8 cellular contexts compared by ENCODE assay signal in the genomic region with DNA sequence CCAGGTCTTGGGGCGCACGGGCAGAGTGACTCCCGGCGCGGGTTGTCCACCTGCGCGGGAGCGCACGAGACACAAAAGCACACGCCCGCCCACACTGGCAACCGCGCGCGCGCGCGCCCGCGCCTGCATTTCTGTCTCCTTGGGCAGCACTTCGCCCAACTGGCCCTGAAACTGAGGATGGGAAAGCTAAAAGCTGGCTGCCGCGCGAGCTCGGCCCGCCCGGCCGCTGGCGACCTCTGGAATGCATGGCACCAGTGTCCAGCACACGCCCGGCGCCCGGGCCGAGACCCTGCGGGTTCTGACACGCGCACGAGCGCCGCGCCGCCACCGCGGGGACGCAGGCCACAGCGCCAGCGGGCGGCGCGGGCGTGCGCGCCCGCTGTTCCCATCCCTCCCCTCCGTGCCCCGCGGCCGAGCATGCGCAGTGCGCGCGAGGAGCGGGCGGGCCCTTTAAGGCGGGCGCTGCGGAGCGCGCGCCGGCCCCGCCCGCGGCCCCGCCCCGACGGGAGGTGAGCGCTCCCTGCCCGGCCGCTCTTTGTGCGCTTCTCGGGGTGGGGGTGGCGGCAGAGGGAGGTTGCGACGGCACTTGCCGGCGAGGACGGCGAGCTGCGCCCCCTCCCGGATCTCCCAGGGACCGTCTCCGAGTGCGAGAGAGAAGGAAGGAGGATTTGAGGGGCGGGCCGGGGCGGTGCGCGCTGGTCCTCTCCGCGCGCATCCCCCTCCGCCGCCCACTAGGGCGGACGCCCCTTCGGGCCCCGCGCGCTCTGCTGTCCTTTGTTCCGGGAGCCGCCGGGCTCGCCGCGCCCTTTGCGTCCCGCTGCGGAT. TPM values are rescaled to one million over a fixed set of nuclear protein-coding genes. Genes with fewer than 3 reads are reported as not detected.
A peak's percentile ranks its signal among the peaks of the same experiment; 100 is the strongest.
DNase-seq lines count a peak whose midpoint lies in the region; ATAC-seq lines count a peak whose summit lies in the region.

No MANE protein-coding gene starts in this region.

- H4K5ac ChIP-seq in mesendoderm (ENCODE audit: low read length): no peak overlapping the region

- H3K4me3 Mint-ChIP-seq in CD4-positive, CD25-positive, alpha-beta regulatory T cell: peak overlapping the region; percentile 85 to 95 (median 88)

- no peaks in the 10 kb centered on the region for H3K36me3 Mint-ChIP-seq in CD4-positive, CD25-positive, alpha-beta regulatory T cell

- peak overlapping the region; percentile 89 for H3K56ac ChIP-seq in mesendoderm (ENCODE audit: low read length)

- no peak overlapping the region for H3K27ac Mint-ChIP-seq in CD4-positive, CD25-positive, alpha-beta regulatory T cell

- DNase-seq in CD4-positive, CD25-positive, alpha-beta regulatory T cell: peak; percentile 68 to 87 (median 78)
- peak; percentile 91 for DNase-seq in NCI-H774 (lab: John Stamatoyannopoulos, UW)
- DNase-seq in activated CD8-positive, alpha-beta memory T cell treated with anti-CD3 and anti-CD28 coated beads for 1 hour (ENCODE audit: extremely low read depth in 1 of 2, low read depth in 1 of 2): peak; percentile 46 to 74
- peak; percentile 58 to 80 (median 73) for DNase-seq in effector memory CD4-positive, alpha-beta T cell
- peak; percentile 97 for DNase-seq in mesendoderm
- peak; percentile 70 for DNase-seq in stimulated activated CD8-positive, alpha-beta memory T cell treated with anti-CD3 and anti-CD28 coated beads, Interleukin-12 subunit alpha, Interleukin-12 subunit beta, amount 100 ng/mL, for 24 hours (ENCODE audit: extremely low read depth)

- H3K23ac ChIP-seq in mesendoderm (ENCODE audit: low read length): no peak overlapping the region

- peaks cover 10% of the 10 kb centered on the region for H3K27me3 ChIP-seq in CD4-positive, CD25-positive, alpha-beta regulatory T cell (ENCODE audit: control insufficient read depth, insufficient read depth, low read length)
- H3K27me3 ChIP-seq in effector memory CD4-positive, alpha-beta T cell (replicated peaks; ENCODE audit: control insufficient read depth, insufficient read depth, low read length, poor library complexity, severe bottlenecking): peaks cover 2% of the 10 kb centered on the region
- peaks cover 8% of the 10 kb centered on the region for H3K27me3 ChIP-seq in mesendoderm (ENCODE audit: insufficient read depth, low read length, poor library complexity)

- peak overlapping the region; percentile 64 for H3K4me3 ChIP-seq in CD4-positive, CD25-positive, alpha-beta regulatory T cell (ENCODE audit: low read depth, low read length)
- H3K4me3 ChIP-seq in effector memory CD4-positive, alpha-beta T cell (ENCODE audit: insufficient read depth, low read depth, low read length, poor library complexity, severe bottlenecking): peak overlapping the region; percentile 78
- H3K4me3 ChIP-seq in mesendoderm (ENCODE audit: low read length): peak overlapping the region; percentile 70

- H3K18ac ChIP-seq in mesendoderm (ENCODE audit: low read length): peak overlapping the region; percentile 85

- H3K4me1 ChIP-seq in CD4-positive, CD25-positive, alpha-beta regulatory T cell (ENCODE audit: control insufficient read depth, insufficient read depth, low read length, poor library complexity, severe bottlenecking): peaks cover 26% of the 10 kb centered on the region
- H3K4me1 ChIP-seq in effector memory CD4-positive, alpha-beta T cell (ENCODE audit: control insufficient read depth, insufficient read depth, low read length, poor library complexity, severe bottlenecking): peaks cover 22% of the 10 kb centered on the region
- H3K4me1 ChIP-seq in mesendoderm (ENCODE audit: control insufficient read depth, low read depth, low read length): no peaks in the 10 kb centered on the region

- peaks cover 2% of the 10 kb centered on the region for H3K79me1 ChIP-seq in mesendoderm (ENCODE audit: low read length)

- no peak overlapping the region for H2BK15ac ChIP-seq in mesendoderm (replicated peaks; ENCODE audit: low read depth)

- ATAC-seq in CD4-positive, CD25-positive, alpha-beta regulatory T cell (ENCODE audit: low read depth in 2 of 2): peak; percentile 74 to 77
- ATAC-seq in GM19397 (IDR thresholded peaks at IDR 0.05; ENCODE audit: unreplicated experiment) (peak; percentile 82), HG03565 (IDR thresholded peaks at IDR 0.05; ENCODE audit: unreplicated experiment) (peak; percentile 60)

- peak overlapping the region; percentile 89 for H3K4ac ChIP-seq in mesendoderm (ENCODE audit: low read depth, low read length)

- H3K4me1 Mint-ChIP-seq in CD4-positive, CD25-positive, alpha-beta regulatory T cell: peaks cover 0 to 23% (median 2%) of the 10 kb centered on the region in 4 donors

- peaks cover 50% of the 10 kb centered on the region for H3K27me3 Mint-ChIP-seq in CD4-positive, CD25-positive, alpha-beta regulatory T cell

- H3K27ac ChIP-seq in CD4-positive, CD25-positive, alpha-beta regulatory T cell (ENCODE audit: insufficient read depth, low read length, poor library complexity, severe bottlenecking): peak overlapping the region; percentile 55
- H3K27ac ChIP-seq in effector memory CD4-positive, alpha-beta T cell (ENCODE audit: insufficient read depth, low read length, poor library complexity, severe bottlenecking): peak overlapping the region; percentile 65
- H3K27ac ChIP-seq in mesendoderm (ENCODE audit: low read depth, low read length): peak overlapping the region; percentile 69

- H3K9me3 ChIP-seq in CD4-positive, CD25-positive, alpha-beta regulatory T cell (ENCODE audit: control insufficient read depth in 2 of 2, low read length in 2 of 2): no peaks in the 10 kb centered on the region
- H3K9me3 ChIP-seq in effector memory CD4-positive, alpha-beta T cell (ENCODE audit: control insufficient read depth, low read length): no peaks in the 10 kb centered on the region

- no peaks in the 10 kb centered on the region for H3K79me2 ChIP-seq in mesendoderm (ENCODE audit: control insufficient read depth, insufficient read depth, low read length)

- no CpG with 5 or more reads among the region's 119 CpGs for WGBS in mesendoderm (ENCODE audit: extremely low coverage, insufficient coverage, low lambda C conversion rate)

- H3K36me3 ChIP-seq in CD4-positive, CD25-positive, alpha-beta regulatory T cell (ENCODE audit: control insufficient read depth, insufficient read depth, low read length): no peaks in the 10 kb centered on the region
- no peaks in the 10 kb centered on the region for H3K36me3 ChIP-seq in effector memory CD4-positive, alpha-beta T cell (ENCODE audit: control insufficient read depth, insufficient read depth, low read length)
- no peaks in the 10 kb centered on the region for H3K36me3 ChIP-seq in mesendoderm (ENCODE audit: control insufficient read depth, insufficient read depth, low read length)

- H2AK5ac ChIP-seq in mesendoderm (ENCODE audit: low read length): no peak overlapping the region

- peak overlapping the region; percentile 84 for H3K9ac ChIP-seq in mesendoderm (ENCODE audit: low read length)

- peak overlapping the region; percentile 89 for H3K4me2 ChIP-seq in mesendoderm (ENCODE audit: low read length)

- no peak overlapping the region for H2BK5ac ChIP-seq in mesendoderm (ENCODE audit: low read length)

- H3K9me3 Mint-ChIP-seq in CD4-positive, CD25-positive, alpha-beta regulatory T cell: no peaks in the 10 kb centered on the region

- peak overlapping the region; percentile 18 for H2BK120ac ChIP-seq in mesendoderm (ENCODE audit: low read depth, low read length)

- peak overlapping the region; percentile 67 for H4K8ac ChIP-seq in mesendoderm (ENCODE audit: low read depth, low read length)

RNA-seq across cellular contexts. Expression of a gene that starts 1.1 kb away (rescaled TPM):
- 1.6 TPM for total RNA-seq in CD4-positive, CD25-positive, alpha-beta regulatory T cell
- polyA plus RNA-seq in CD4-positive, CD25-positive, alpha-beta regulatory T cell: not detected
- 3.3 TPM for polyA plus RNA-seq in mesendoderm (2013, experiment 1 of 2)
- 4.0 TPM for polyA plus RNA-seq in mesendoderm (2013, experiment 2 of 2)

Comparison
In these comparisons a context has a peak if more than half of its experiments do, and no peak if none do; other contexts are left out.
1. Peak in every context shown above with its lines: DNase-seq, ATAC-seq, H3K4me3 ChIP-seq and H3K27ac ChIP-seq.